In genomic region chr11:94680426-94680825, GRCh38 we compare ENCODE assay signal across 31 cellular contexts.
DNase-seq lines count a peak whose midpoint lies in the region; ATAC-seq, FAIRE-seq and TF ChIP-seq lines count a peak whose summit lies in the region.
"Had no signal": no experiment of that assay in that cellular context is flagged by ENCODE, and none has a peak within 500 bp of the region (broad histone marks: within the 10 kb centered on the region; RNA-seq: fewer than 3 reads in every experiment).

No MANE protein-coding gene starts in this region.

- H3K9me3 ChIP-seq in K562 (replicated peaks; ENCODE audit: control insufficient read depth, insufficient read depth, low read depth, low read length) (no peaks in the 10 kb centered on the region), trophoblast cell (ENCODE audit: insufficient read depth, low read depth, low read length) (no peaks in the 10 kb centered on the region), MG63 (peaks cover under 1% of the 10 kb centered on the region; the same call in 1 of the 2 replicates)
- H3K9me3 ChIP-seq: A549, BE2C had no signal

- no peak overlapping the region for H2AK5ac ChIP-seq in trophoblast cell (ENCODE audit: low read length)

- intact Hi-C loops in K562 (cut with micrococcal nuclease) = no loop called here

- no peak overlapping the region for H4K91ac ChIP-seq in trophoblast cell (ENCODE audit: low read depth, low read length)

- H3K4me1 ChIP-seq in K562 (replicated peaks in 1 of 2; ENCODE audit: control insufficient read depth in 2 of 2, insufficient read depth in 2 of 2, low read length in 2 of 2) (peaks cover 0 to 45% of the 10 kb centered on the region in 2 experiments; a peak in 4 of 5 replicates), trophoblast cell (ENCODE audit: control insufficient read depth in 1 of 2, insufficient read depth in 2 of 2, low read length in 2 of 2) (peaks cover 4 to 5% of the 10 kb centered on the region in 2 experiments)
- H3K4me1 ChIP-seq: A549; BE2C; BLaER1; BLaER1 treated with 17β-estradiol and CSF1 and Interleukin-3, amounts not matched to agents 10 nM and 100 nM had no signal

- POLR2A ChIA-PET in K562 (lab: Yijun Ruan, JAX) = interaction anchor here (1.0 kb wide), 2 partner anchors 12 to 62 kb away, joined by 3 read pairs; no protein-coding TSS in a partner anchor

- no peak for TF ChIP-seq RAD21 in K562 (CRISPR knock-in tag; conservative IDR thresholded peaks at IDR 0.05 in 1 of 2, IDR thresholded peaks at IDR 0.05 in 1 of 2)

- H4K8ac ChIP-seq in trophoblast cell (ENCODE audit: low read depth, low read length) = no peak overlapping the region

- H3K79me2 ChIP-seq in K562 (ENCODE audit: control insufficient read depth, insufficient read depth, low read length) = no peaks in the 10 kb centered on the region
- no peaks in the 10 kb centered on the region for H3K79me2 ChIP-seq in trophoblast cell (ENCODE audit: control insufficient read depth, insufficient read depth, low read length, poor library complexity)

- H3K27me3 ChIP-seq in K562 (ENCODE audit: control insufficient read depth in 2 of 2, insufficient read depth in 2 of 2, low read length in 2 of 2) = no peaks in the 10 kb centered on the region
- no peaks in the 10 kb centered on the region for H3K27me3 ChIP-seq in trophoblast cell (ENCODE audit: insufficient read depth, low read length)
- H3K27me3 ChIP-seq in MG63 = no peaks in the 10 kb centered on the region
- H3K27me3 ChIP-seq: BE2C; BLaER1; BLaER1 treated with 17β-estradiol and CSF1 and Interleukin-3, amounts not matched to agents 10 nM and 100 nM had no signal

- no peaks in the 10 kb centered on the region for H3K9me1 ChIP-seq in K562 (ENCODE audit: control insufficient read depth, insufficient read depth, low read length)

- TF ChIP-seq POLR2A in K562 (conservative IDR thresholded peaks at IDR 0.05) = no peak

- no peak for ATAC-seq in K562
- ATAC-seq: A549; CD8-positive, alpha-beta T cell had no signal

- WGBS in K562 (ENCODE audit: insufficient coverage, low coverage, missing lambda C conversion rate) = 24% methylated on average over 5 of the region's 5 CpGs
- WGBS in trophoblast cell (ENCODE audit: extremely low coverage, insufficient coverage, insufficient read length) = 100% methylated on average over 2 of the region's 5 CpGs

- H3K9ac ChIP-seq in K562 (ENCODE audit: insufficient read depth in 1 of 2, low read depth in 2 of 2, low read length in 2 of 2) (no peak overlapping the region), trophoblast cell (ENCODE audit: low read length) (no peak overlapping the region)
- H3K9ac ChIP-seq: BLaER1; BLaER1 treated with 17β-estradiol and CSF1 and Interleukin-3, amounts not matched to agents 10 nM and 100 nM had no signal

- H2BK5ac ChIP-seq in trophoblast cell (ENCODE audit: low read depth, low read length, poor library complexity) = no peak overlapping the region

- H3K4me3 ChIP-seq in K562 (no peak overlapping the region), trophoblast cell (ENCODE audit: low read depth, low read length) (no peak overlapping the region), MG63 (no peak overlapping the region)
- H3K4me3 ChIP-seq: A549; BLaER1; BLaER1 treated with 17β-estradiol and CSF1 and Interleukin-3, amounts not matched to agents 10 nM and 100 nM had no signal

- no peak overlapping the region for H3K14ac ChIP-seq in trophoblast cell (ENCODE audit: low read length)

- H3K4me2 ChIP-seq in K562 (ENCODE audit: insufficient read depth, low read length) (no peak overlapping the region), trophoblast cell (ENCODE audit: low read length) (no peak overlapping the region)
- H3K4me2 ChIP-seq: A549; BLaER1; BLaER1 treated with 17β-estradiol and CSF1 and Interleukin-3, amounts not matched to agents 10 nM and 100 nM had no signal

- in situ Hi-C loops in K562 (cut with MboI) = no loop called here

- FAIRE-seq in K562 (lab: Jason Lieb, UNC) (no peak), GM19239 (lab: Jason Lieb, UNC) (no peak)
- FAIRE-seq: A204.1, A549, D721Med had no signal

- no peak for TF ChIP-seq CTCF in K562 (IDR thresholded peaks at IDR 0.05 in 2 of 3, conservative IDR thresholded peaks at IDR 0.05 in 1 of 3; ENCODE audit: insufficient read depth in 2 of 3, low read depth in 1 of 3, low read length in 3 of 3)

- no peak overlapping the region for H2BK120ac ChIP-seq in trophoblast cell (ENCODE audit: insufficient read depth, low read length, poor library complexity)

- BruUV-seq in K562 (replicated peaks; lab: Mats Ljungman, UMichigan) = no TSS peak

- no peak overlapping the region for H2BK12ac ChIP-seq in trophoblast cell (ENCODE audit: low read length)

- no peak for DNase-seq in K562 (ENCODE audit: extremely low read depth in 1 of 4, low spot score in 3 of 4)
- peak; percentile 55 to 94 for DNase-seq in trophoblast cell
- DNase-seq in GM19239 (ENCODE audit: insufficient read length, low spot score) = no peak
- DNase-seq in MG63 = no peak
- DNase-seq: 8988T; ACHN; AML-193; BE2C; C1 segment of cervical spinal cord; Caco-2; Calu3; CD4-positive, alpha-beta memory T cell; CD4-positive, alpha-beta T cell; CD4-positive, CD25-positive, alpha-beta regulatory T cell; CD8-positive, alpha-beta memory T cell; CD8-positive, alpha-beta T cell; COR-L47; DMS 273 treated with DMSO at 0.1 percent for 48 hours; DMS153; DMS53; DMS79; DMS79 treated with DMSO at 0.1 percent for 48 hours; DND-41; EL had no signal

- no peak overlapping the region for H3K18ac ChIP-seq in trophoblast cell (ENCODE audit: low read length)

- no peaks in the 10 kb centered on the region for H4K20me1 ChIP-seq in K562 (replicated peaks; ENCODE audit: control insufficient read depth, insufficient read depth, low read length)
- H4K20me1 ChIP-seq: BLaER1; BLaER1 treated with 17β-estradiol and CSF1 and Interleukin-3, amounts not matched to agents 10 nM and 100 nM had no signal

- TF ChIP-seq EP300 in K562 (IDR thresholded peaks at IDR 0.05; ENCODE audit: low read length) = no peak

- no peaks in the 10 kb centered on the region for H3K79me1 ChIP-seq in trophoblast cell (ENCODE audit: low read length)

- H2AFZ ChIP-seq in K562 (ENCODE audit: low read depth, low read length) (peak overlapping the region; percentile 51; the same call in 1 of the 2 replicates), trophoblast cell (ENCODE audit: insufficient read depth, low read length, poor library complexity) (no peak overlapping the region)

- no peak overlapping the region for H3K23ac ChIP-seq in trophoblast cell (ENCODE audit: low read length)

- no peaks in the 10 kb centered on the region for H3K36me3 ChIP-seq in K562 (ENCODE audit: control insufficient read depth, insufficient read depth, low read length)
- H3K36me3 ChIP-seq in trophoblast cell (ENCODE audit: control insufficient read depth in 1 of 2, insufficient read depth in 2 of 2, low read length in 2 of 2) = no peaks in the 10 kb centered on the region
- no peaks in the 10 kb centered on the region for H3K36me3 ChIP-seq in MG63
- H3K36me3 ChIP-seq: BE2C; BLaER1; BLaER1 treated with 17β-estradiol and CSF1 and Interleukin-3, amounts not matched to agents 10 nM and 100 nM had no signal

- CTCF ChIA-PET in K562 (lab: Yijun Ruan, JAX; ENCODE audit: low intra/inter-chr PET ratio) = no interaction called here

- H3K4ac ChIP-seq in trophoblast cell (ENCODE audit: low read depth, low read length) = no peak overlapping the region

- no peak overlapping the region for H4K12ac ChIP-seq in trophoblast cell (ENCODE audit: low read depth, low read length)

- H3K27ac ChIP-seq in K562 (ENCODE audit: extremely low read depth, low read depth, low read length) (no peak overlapping the region), trophoblast cell (ENCODE audit: low read depth, low read length) (no peak overlapping the region)
- H3K27ac ChIP-seq: 22Rv1; A549; BLaER1; BLaER1 treated with 17β-estradiol and CSF1 and Interleukin-3, amounts not matched to agents 10 nM and 100 nM; C4-2B had no signal

TF ChIP-seq in K562, 482 proteins besides CTCF, POLR2A, EP300 and RAD21:
- no peak for TF ChIP-seq HEY1 (CRISPR knock-in tag; IDR thresholded peaks at IDR 0.05; ENCODE audit: borderline replicate concordance)
TF ChIP-seq in K562: peak in this region for 0.

Comparison
In these comparisons a context has a peak if more than half of its experiments do, and no peak if none do; other contexts are left out.
1. DNase-seq: peak in trophoblast cell (2 of 2); none in K562 (0 of 4), GM19239 (single experiment) and MG63 (single experiment).